In genomic region chr19:13151605-13152355, GRCh38 we compare ENCODE assay signal across 1 cellular context.
TF ChIP-seq lines count a peak whose summit lies in the region.

No MANE protein-coding gene starts in this region.

TF ChIP-seq in HepG2, 621 proteins besides CTCF, POLR2A, EP300 and RAD21 (continued from another document and continues in another):
- TF ChIP-seq, protein P1, sequence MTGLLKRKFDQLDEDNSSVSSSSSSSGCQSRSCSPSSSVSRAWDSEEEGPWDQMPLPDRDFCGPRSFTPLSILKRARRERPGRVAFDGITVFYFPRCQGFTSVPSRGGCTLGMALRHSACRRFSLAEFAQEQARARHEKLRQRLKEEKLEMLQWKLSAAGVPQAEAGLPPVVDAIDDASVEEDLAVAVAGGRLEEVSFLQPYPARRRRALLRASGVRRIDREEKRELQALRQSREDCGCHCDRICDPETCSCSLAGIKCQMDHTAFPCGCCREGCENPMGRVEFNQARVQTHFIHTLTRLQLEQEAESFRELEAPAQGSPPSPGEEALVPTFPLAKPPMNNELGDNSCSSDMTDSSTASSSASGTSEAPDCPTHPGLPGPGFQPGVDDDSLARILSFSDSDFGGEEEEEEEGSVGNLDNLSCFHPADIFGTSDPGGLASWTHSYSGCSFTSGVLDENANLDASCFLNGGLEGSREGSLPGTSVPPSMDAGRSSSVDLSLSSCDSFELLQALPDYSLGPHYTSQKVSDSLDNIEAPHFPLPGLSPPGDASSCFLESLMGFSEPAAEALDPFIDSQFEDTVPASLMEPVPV (CRISPR knock-in tag; IDR thresholded peaks at IDR 0.05) = no peak
- TF ChIP-seq SMAD3 (CRISPR knock-in tag; IDR thresholded peaks at IDR 0.05) = no peak; the same call in 1 of the 2 replicates
- peak; percentile 48; the same call in 1 of the 2 replicates for TF ChIP-seq RARA (CRISPR knock-in tag; IDR thresholded peaks at IDR 0.05)
- no peak for TF ChIP-seq MAFG (CRISPR knock-in tag; IDR thresholded peaks at IDR 0.05)
- TF ChIP-seq SOX13 (IDR thresholded peaks at IDR 0.05) = no peak
- peak in 1 of 2 experiments; percentile 41; a peak in 1 of 4 replicates for TF ChIP-seq SOX13 (CRISPR knock-in tag; conservative IDR thresholded peaks at IDR 0.05 in 1 of 2, IDR thresholded peaks at IDR 0.05 in 1 of 2)
- no peak for TF ChIP-seq NFRKB (IDR thresholded peaks at IDR 0.05)
- TF ChIP-seq ZNF263 (CRISPR knock-in tag; IDR thresholded peaks at IDR 0.05) = peak; percentile 4; the same call in 1 of the 2 replicates
- TF ChIP-seq SRSF9 (IDR thresholded peaks at IDR 0.05; ENCODE audit: borderline replicate concordance, insufficient read depth, low read depth, low read length, poor library complexity, severe bottlenecking) = no peak
- TF ChIP-seq PHF21A (CRISPR knock-in tag; IDR thresholded peaks at IDR 0.05) = no peak
- no peak for TF ChIP-seq IKZF4 (CRISPR knock-in tag; IDR thresholded peaks at IDR 0.05; ENCODE audit: borderline replicate concordance, low read depth, not compliant biosample characterization)
- TF ChIP-seq ZNF225 (CRISPR knock-in tag; IDR thresholded peaks at IDR 0.05) = no peak
- TF ChIP-seq SP4 (CRISPR knock-in tag; IDR thresholded peaks at IDR 0.05) = peak; percentile 85
- no peak for TF ChIP-seq ZNF513 (CRISPR knock-in tag; conservative IDR thresholded peaks at IDR 0.05)
- no peak for TF ChIP-seq ZNF101 (CRISPR knock-in tag; IDR thresholded peaks at IDR 0.05; ENCODE audit: borderline replicate concordance, low read depth)
- TF ChIP-seq, protein P2, sequence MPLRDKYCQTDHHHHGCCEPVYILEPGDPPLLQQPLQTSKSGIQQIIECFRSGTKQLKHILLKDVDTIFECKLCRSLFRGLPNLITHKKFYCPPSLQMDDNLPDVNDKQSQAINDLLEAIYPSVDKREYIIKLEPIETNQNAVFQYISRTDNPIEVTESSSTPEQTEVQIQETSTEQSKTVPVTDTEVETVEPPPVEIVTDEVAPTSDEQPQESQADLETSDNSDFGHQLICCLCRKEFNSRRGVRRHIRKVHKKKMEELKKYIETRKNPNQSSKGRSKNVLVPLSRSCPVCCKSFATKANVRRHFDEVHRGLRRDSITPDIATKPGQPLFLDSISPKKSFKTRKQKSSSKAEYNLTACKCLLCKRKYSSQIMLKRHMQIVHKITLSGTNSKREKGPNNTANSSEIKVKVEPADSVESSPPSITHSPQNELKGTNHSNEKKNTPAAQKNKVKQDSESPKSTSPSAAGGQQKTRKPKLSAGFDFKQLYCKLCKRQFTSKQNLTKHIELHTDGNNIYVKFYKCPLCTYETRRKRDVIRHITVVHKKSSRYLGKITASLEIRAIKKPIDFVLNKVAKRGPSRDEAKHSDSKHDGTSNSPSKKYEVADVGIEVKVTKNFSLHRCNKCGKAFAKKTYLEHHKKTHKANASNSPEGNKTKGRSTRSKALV (CRISPR knock-in tag; IDR thresholded peaks at IDR 0.05) = peak; percentile 56
- no peak for TF ChIP-seq ATF7-NPFF (CRISPR knock-in tag; IDR thresholded peaks at IDR 0.05; ENCODE audit: low read depth)
- TF ChIP-seq RBFOX2 (IDR thresholded peaks at IDR 0.05; ENCODE audit: low read depth, low read length) = peak; percentile 80
- TF ChIP-seq ZNF432 (CRISPR knock-in tag; IDR thresholded peaks at IDR 0.05; ENCODE audit: borderline replicate concordance) = no peak
- TF ChIP-seq, protein P3, sequence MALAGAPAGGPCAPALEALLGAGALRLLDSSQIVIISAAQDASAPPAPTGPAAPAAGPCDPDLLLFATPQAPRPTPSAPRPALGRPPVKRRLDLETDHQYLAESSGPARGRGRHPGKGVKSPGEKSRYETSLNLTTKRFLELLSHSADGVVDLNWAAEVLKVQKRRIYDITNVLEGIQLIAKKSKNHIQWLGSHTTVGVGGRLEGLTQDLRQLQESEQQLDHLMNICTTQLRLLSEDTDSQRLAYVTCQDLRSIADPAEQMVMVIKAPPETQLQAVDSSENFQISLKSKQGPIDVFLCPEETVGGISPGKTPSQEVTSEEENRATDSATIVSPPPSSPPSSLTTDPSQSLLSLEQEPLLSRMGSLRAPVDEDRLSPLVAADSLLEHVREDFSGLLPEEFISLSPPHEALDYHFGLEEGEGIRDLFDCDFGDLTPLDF (CRISPR knock-in tag; IDR thresholded peaks at IDR 0.05) = peak; percentile 90
- no peak for TF ChIP-seq SMARCE1 (IDR thresholded peaks at IDR 0.05; ENCODE audit: borderline replicate concordance)
- peak; percentile 68 for TF ChIP-seq SALL1 (CRISPR knock-in tag; IDR thresholded peaks at IDR 0.05)
- TF ChIP-seq, protein P4, sequence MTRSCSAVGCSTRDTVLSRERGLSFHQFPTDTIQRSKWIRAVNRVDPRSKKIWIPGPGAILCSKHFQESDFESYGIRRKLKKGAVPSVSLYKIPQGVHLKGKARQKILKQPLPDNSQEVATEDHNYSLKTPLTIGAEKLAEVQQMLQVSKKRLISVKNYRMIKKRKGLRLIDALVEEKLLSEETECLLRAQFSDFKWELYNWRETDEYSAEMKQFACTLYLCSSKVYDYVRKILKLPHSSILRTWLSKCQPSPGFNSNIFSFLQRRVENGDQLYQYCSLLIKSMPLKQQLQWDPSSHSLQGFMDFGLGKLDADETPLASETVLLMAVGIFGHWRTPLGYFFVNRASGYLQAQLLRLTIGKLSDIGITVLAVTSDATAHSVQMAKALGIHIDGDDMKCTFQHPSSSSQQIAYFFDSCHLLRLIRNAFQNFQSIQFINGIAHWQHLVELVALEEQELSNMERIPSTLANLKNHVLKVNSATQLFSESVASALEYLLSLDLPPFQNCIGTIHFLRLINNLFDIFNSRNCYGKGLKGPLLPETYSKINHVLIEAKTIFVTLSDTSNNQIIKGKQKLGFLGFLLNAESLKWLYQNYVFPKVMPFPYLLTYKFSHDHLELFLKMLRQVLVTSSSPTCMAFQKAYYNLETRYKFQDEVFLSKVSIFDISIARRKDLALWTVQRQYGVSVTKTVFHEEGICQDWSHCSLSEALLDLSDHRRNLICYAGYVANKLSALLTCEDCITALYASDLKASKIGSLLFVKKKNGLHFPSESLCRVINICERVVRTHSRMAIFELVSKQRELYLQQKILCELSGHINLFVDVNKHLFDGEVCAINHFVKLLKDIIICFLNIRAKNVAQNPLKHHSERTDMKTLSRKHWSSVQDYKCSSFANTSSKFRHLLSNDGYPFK (CRISPR knock-in tag; IDR thresholded peaks at IDR 0.05; ENCODE audit: borderline replicate concordance) = peak; percentile 27; the same call in 1 of the 2 replicates
- TF ChIP-seq ZBTB42 (CRISPR knock-in tag; IDR thresholded peaks at IDR 0.05) = no peak
- no peak for TF ChIP-seq ZBTB37 (CRISPR knock-in tag; IDR thresholded peaks at IDR 0.05)
- no peak for TF ChIP-seq RNF2 (conservative IDR thresholded peaks at IDR 0.05; ENCODE audit: low read depth)
- peak; percentile 56 for TF ChIP-seq KAT8 (CRISPR knock-in tag; IDR thresholded peaks at IDR 0.05)
- no peak for TF ChIP-seq ZNF530 (CRISPR knock-in tag; IDR thresholded peaks at IDR 0.05; ENCODE audit: low read depth)
- TF ChIP-seq ATF3 (CRISPR knock-in tag; IDR thresholded peaks at IDR 0.05) = peak; percentile 15; the same call in 1 of the 2 replicates
- TF ChIP-seq NR0B2 (CRISPR knock-in tag; IDR thresholded peaks at IDR 0.05) = peak; percentile 70; the same call in 1 of the 2 replicates
- no peak for TF ChIP-seq ATM (IDR thresholded peaks at IDR 0.05; ENCODE audit: borderline replicate concordance)
- no peak for TF ChIP-seq ZNF3 (CRISPR knock-in tag; IDR thresholded peaks at IDR 0.05)
- TF ChIP-seq NCOA5 (CRISPR knock-in tag; IDR thresholded peaks at IDR 0.05) = no peak
- no peak for TF ChIP-seq TOE1 (CRISPR knock-in tag; IDR thresholded peaks at IDR 0.05)
- peak; percentile 3 for TF ChIP-seq ZFP36 (IDR thresholded peaks at IDR 0.05; ENCODE audit: borderline replicate concordance, low read depth, low read length, partially characterized antibody)
- TF ChIP-seq ZNF569 (CRISPR knock-in tag; IDR thresholded peaks at IDR 0.05; ENCODE audit: borderline replicate concordance) = no peak
- no peak for TF ChIP-seq TRIM24 (CRISPR knock-in tag; IDR thresholded peaks at IDR 0.05)
- TF ChIP-seq ZNF230 (CRISPR knock-in tag; IDR thresholded peaks at IDR 0.05) = peak; percentile 82
- TF ChIP-seq CREM (IDR thresholded peaks at IDR 0.05) = peak; percentile 54; the same call in 1 of the 2 replicates
- TF ChIP-seq CREM (CRISPR knock-in tag; IDR thresholded peaks at IDR 0.05) = no peak
- TF ChIP-seq JUNB (CRISPR knock-in tag; IDR thresholded peaks at IDR 0.05; ENCODE audit: borderline replicate concordance) = no peak
- no peak for TF ChIP-seq ZBTB14 (CRISPR knock-in tag; IDR thresholded peaks at IDR 0.05)
- TF ChIP-seq NR2C2 (CRISPR knock-in tag; IDR thresholded peaks at IDR 0.05; ENCODE audit: borderline replicate concordance) = no peak; the same call in 1 of the 2 replicates
- no peak; the same call in 1 of the 2 replicates for TF ChIP-seq HNF1A (IDR thresholded peaks at IDR 0.05; ENCODE audit: low read depth)
- TF ChIP-seq HNF1A (CRISPR knock-in tag; IDR thresholded peaks at IDR 0.05; ENCODE audit: borderline replicate concordance) = 0 out of 2 replicates have a peak, but pooled peaks have one; percentile 64
- peak; percentile 97 for TF ChIP-seq TFDP2 (CRISPR knock-in tag; IDR thresholded peaks at IDR 0.05)
- no peak for TF ChIP-seq RFXANK (CRISPR knock-in tag; IDR thresholded peaks at IDR 0.05)
- no peak for TF ChIP-seq TOPORS (CRISPR knock-in tag; IDR thresholded peaks at IDR 0.05)
